In the genomic region with DNA sequence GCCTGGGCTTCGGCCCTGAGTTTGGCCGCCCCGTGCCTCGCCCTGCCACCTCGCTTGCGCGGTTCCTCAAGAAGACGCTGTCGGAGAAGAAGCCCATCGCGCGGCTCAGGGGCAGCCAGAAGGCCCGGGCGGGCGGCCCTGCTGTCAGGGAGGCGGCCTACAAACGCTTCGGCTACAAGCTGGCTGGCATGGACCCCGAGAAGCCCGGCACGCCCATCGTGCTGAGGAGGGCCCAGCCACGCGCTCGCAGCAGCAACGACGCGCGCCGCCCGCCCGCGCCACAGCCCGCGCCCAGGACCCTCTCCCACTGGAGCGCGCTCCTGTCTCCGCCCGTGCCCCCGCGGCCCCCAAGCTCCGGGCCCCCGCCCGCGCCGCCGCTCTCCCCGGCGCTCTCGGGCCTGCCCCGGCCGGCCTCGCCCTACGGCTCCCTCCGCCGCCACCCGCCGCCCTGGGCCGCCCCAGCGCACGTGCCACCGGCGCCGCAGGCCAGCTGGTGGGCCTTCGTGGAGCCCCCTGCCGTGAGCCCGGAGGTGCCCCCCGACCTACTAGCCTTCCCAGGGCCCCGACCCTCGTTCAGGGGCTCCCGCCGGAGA, we compare ENCODE assay signal across 24 cellular contexts.
"Had no signal": no experiment of that assay in that cellular context is flagged by ENCODE, and none has a peak within 500 bp of the region (broad histone marks: within the 10 kb centered on the region; RNA-seq: fewer than 3 reads in every experiment).

No MANE protein-coding gene starts in this region.

- DNase-seq: colonic mucosa; cortex of kidney; dermis blood vessel endothelial cell; dorsolateral prefrontal cortex; effector CD4-positive, alpha-beta T cell; effector CD8-positive, alpha-beta T cell; effector memory CD4-positive, alpha-beta T cell; effector memory CD8-positive, alpha-beta T cell; endodermal cell; erythroblast; esophagus squamous epithelium; foreskin fibroblast; foreskin keratinocyte; foreskin melanocyte; gastrocnemius medialis; glutamatergic neuron; head of caudate nucleus; heart left ventricle had no signal

- H3K4me3 Mint-ChIP-seq: dendritic cell treated with granulocyte-macrophage colony-stimulating factor and Interleukin-4, amounts not matched to agents 40 ng/mL and 50 ng/mL, for 4 days; effector memory CD8-positive, alpha-beta T cell; endodermal cell had no signal

- ATAC-seq: effector memory CD8-positive, alpha-beta T cell; esophagus mucosa; foreskin keratinocyte; gastrocnemius medialis; gastroesophageal sphincter; heart left ventricle had no signal

- H3K27me3 Mint-ChIP-seq: dendritic cell treated with granulocyte-macrophage colony-stimulating factor and Interleukin-4, amounts not matched to agents 40 ng/mL and 50 ng/mL, for 4 days had no signal

- H3K9me3 ChIP-seq: colonic mucosa, esophagus squamous epithelium, gastrocnemius medialis, gastroesophageal sphincter had no signal

- H3K9me3 Mint-ChIP-seq: effector memory CD8-positive, alpha-beta T cell had no signal

- H3K27me3 ChIP-seq: colonic mucosa, dorsolateral prefrontal cortex, foreskin keratinocyte, gastrocnemius medialis had no signal

- H3K4me3 ChIP-seq: colonic mucosa, coronary artery, dorsolateral prefrontal cortex, esophagus muscularis mucosa, esophagus squamous epithelium, gastrocnemius medialis, gastroesophageal sphincter, heart left ventricle had no signal

- H3K27ac ChIP-seq: colonic mucosa, coronary artery, dorsolateral prefrontal cortex, epithelial cell of prostate, esophagus muscularis mucosa, esophagus squamous epithelium, foreskin keratinocyte, gastrocnemius medialis, gastroesophageal sphincter, heart left ventricle had no signal

- H3K36me3 ChIP-seq: colonic mucosa, esophagus muscularis mucosa, esophagus squamous epithelium, gastrocnemius medialis, gastroesophageal sphincter, heart left ventricle had no signal

- H3K4me1 ChIP-seq: colonic mucosa, esophagus muscularis mucosa, foreskin keratinocyte, gastroesophageal sphincter, heart left ventricle had no signal

- H3K27ac Mint-ChIP-seq: dendritic cell treated with granulocyte-macrophage colony-stimulating factor and Interleukin-4, amounts not matched to agents 40 ng/mL and 50 ng/mL, for 4 days; effector memory CD8-positive, alpha-beta T cell; endodermal cell had no signal

- H3K4me1 Mint-ChIP-seq: endodermal cell had no signal
